Comparison of ENCODE assay signal across 27 cellular contexts in the genomic region with DNA sequence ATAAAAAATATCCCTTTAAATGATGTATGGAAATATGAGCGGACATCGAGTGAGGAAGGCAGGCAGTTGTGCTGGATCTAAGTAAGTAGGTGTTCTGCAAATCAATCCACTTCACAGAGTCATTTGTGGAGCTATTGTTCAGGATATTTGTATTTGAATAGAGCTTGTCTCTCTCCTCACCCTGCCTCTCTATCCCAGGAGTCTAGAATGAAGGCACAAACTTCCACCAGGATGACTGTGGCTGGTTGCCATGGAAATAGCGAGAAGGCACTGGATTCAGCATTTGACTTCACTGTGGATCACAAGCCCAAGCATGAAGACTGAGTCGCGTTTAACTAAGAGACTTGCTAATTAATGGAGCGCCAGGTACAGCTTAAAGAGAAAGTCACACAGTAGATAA. TPM values are rescaled to one million over a fixed set of nuclear protein-coding genes. Genes with fewer than 3 reads are reported as not detected.
DNase-seq lines count a peak whose midpoint lies in the region; ATAC-seq and TF ChIP-seq lines count a peak whose summit lies in the region.
"Had no signal": no experiment of that assay in that cellular context is flagged by ENCODE, and none has a peak within 500 bp of the region (broad histone marks: within the 10 kb centered on the region; RNA-seq: fewer than 3 reads in every experiment).

No MANE protein-coding gene starts in this region.

- H3K4me1 Mint-ChIP-seq in neural progenitor cell: peaks cover 24% of the 10 kb centered on the region
- H3K4me1 Mint-ChIP-seq: activated B cell treated with CpG ODN at 0.5 μM for 24 hours; activated CD4-positive, alpha-beta memory T cell treated with anti-CD3 and anti-CD28 coated beads, Interleukin-2, amount 10 ng/mL, durations not matched to agents 7 days and 5 days; CD4-positive, alpha-beta memory T cell had no signal

- H3K4me2 ChIP-seq in neural progenitor cell: peak overlapping the region; percentile 68

- no peaks in the 10 kb centered on the region for H3K79me2 ChIP-seq in neural progenitor cell (ENCODE audit: low read depth)

- no peak overlapping the region for H3K27ac Mint-ChIP-seq in neural progenitor cell
- H3K27ac Mint-ChIP-seq: activated B cell treated with CpG ODN at 0.5 μM for 24 hours; activated CD4-positive, alpha-beta memory T cell treated with anti-CD3 and anti-CD28 coated beads, Interleukin-2, amount 10 ng/mL, durations not matched to agents 7 days and 5 days; CD4-positive, alpha-beta memory T cell; T-helper 2 cell treated with Interferon-gamma antibody and Interleukin-4, amounts not matched to agents 5 μg/mL and 100 μg/mL, for 36 hours had no signal

- H3K9ac ChIP-seq in HUES6 (ENCODE audit: low read length): no peak overlapping the region
- H3K9ac ChIP-seq in NT2/D1 (ENCODE audit: insufficient read length, low read depth): no peak overlapping the region
- H3K9ac ChIP-seq in neural progenitor cell: no peak overlapping the region

- H3K4me1 ChIP-seq in HUES6 (ENCODE audit: control insufficient read depth, insufficient read depth, low read length): peaks cover 33% of the 10 kb centered on the region
- H3K4me1 ChIP-seq in NT2/D1 (ENCODE audit: insufficient read depth, insufficient read length): peaks cover 8% of the 10 kb centered on the region
- peaks cover 16% of the 10 kb centered on the region for H3K4me1 ChIP-seq in neural progenitor cell
- H3K4me1 ChIP-seq: adrenal gland, tibial artery had no signal

- H3K36me3 Mint-ChIP-seq in neural progenitor cell: no peaks in the 10 kb centered on the region
- H3K36me3 Mint-ChIP-seq: CD4-positive, alpha-beta memory T cell had no signal

- H3K4me3 ChIP-seq in HUES6 (ENCODE audit: low read depth, low read length) (peak overlapping the region; percentile 32), NT2/D1 (ENCODE audit: insufficient read length, low read depth) (no peak overlapping the region), neural progenitor cell (peak overlapping the region; percentile 19)
- H3K4me3 ChIP-seq: adrenal gland, tibial artery had no signal

- H3K27ac ChIP-seq in HUES6 (ENCODE audit: low read depth, low read length) (no peak overlapping the region), neural progenitor cell (no peak overlapping the region)
- H3K27ac ChIP-seq: adrenal gland, RWPE1, tibial artery had no signal

- H3K27me3 Mint-ChIP-seq in neural progenitor cell (ENCODE audit: insufficient read depth, low read depth): no peaks in the 10 kb centered on the region

- DNase-seq in NT2/D1 (ENCODE audit: low read depth, low spot score) (peak; percentile 97), head of caudate nucleus (peak in 38 of 42 donors; percentile 5 to 75 (median 42)), neural progenitor cell (ENCODE audit: low spot score) (peak; percentile 77), kidney glomerular epithelial cell (lab: John Stamatoyannopoulos, UW) (no peak), NCI-H1436 treated with DMSO at 0.1 percent for 48 hours (lab: John Stamatoyannopoulos, UW) (no peak)
- DNase-seq: activated B cell treated with CpG ODN at 0.5 μM for 24 hours; activated gamma-delta T cell treated with Interleukin-2 at 50 U/mL for 16 hours; activated T-cell treated with anti-CD3 and anti-CD28 coated beads for 4 hours; adrenal gland; CD4-positive, alpha-beta memory T cell; dermis blood vessel endothelial cell; DMS79 treated with DMSO at 0.1 percent for 48 hours; foreskin melanocyte; NCI-H187 treated with DMSO at 0.1 percent for 48 hours; NCI-H510A treated with DMSO at 0.1 percent for 48 hours; stimulated activated CD4-positive, alpha-beta T cell treated with anti-CD3 and anti-CD28 coated beads, Interleukin-4, amount 100 ng/mL, for 1 hour; stimulated activated naive CD8-positive, alpha-beta T cell treated with anti-CD3 and anti-CD28 coated beads, Interleukin-15, Interleukin-2, amounts not matched to agents 100 U/mL and 50 U/mL, for 24 hours; tibial artery had no signal

- no peak for TF ChIP-seq CTCF in neural progenitor cell (IDR thresholded peaks at IDR 0.05)

- no peaks in the 10 kb centered on the region for H3K9me3 Mint-ChIP-seq in neural progenitor cell
- H3K9me3 Mint-ChIP-seq: activated CD4-positive, alpha-beta memory T cell treated with anti-CD3 and anti-CD28 coated beads, Interleukin-2, amount 10 ng/mL, durations not matched to agents 7 days and 5 days; T-helper 2 cell treated with Interferon-gamma antibody and Interleukin-4, amounts not matched to agents 5 μg/mL and 100 μg/mL, for 36 hours had no signal

- no peaks in the 10 kb centered on the region for H4K20me1 ChIP-seq in neural progenitor cell (ENCODE audit: low read depth)

- no peak for ATAC-seq in GM18907 (IDR thresholded peaks at IDR 0.05; ENCODE audit: unreplicated experiment)
- ATAC-seq: SK-N-SH treated with all-trans-retinoic acid at 6 μM for 48 hours; stimulated activated naive CD8-positive, alpha-beta T cell treated with anti-CD3 and anti-CD28 coated beads, Interleukin-15, Interleukin-2, amounts not matched to agents 100 U/mL and 50 U/mL, for 24 hours had no signal

- H3F3A ChIP-seq in neural progenitor cell (ENCODE audit: low read depth): peaks cover 13% of the 10 kb centered on the region

- peaks cover 23% of the 10 kb centered on the region for H3K27me3 ChIP-seq in HUES6 (ENCODE audit: control insufficient read depth, insufficient read depth, low read length)
- H3K27me3 ChIP-seq in NT2/D1 (ENCODE audit: insufficient read depth, insufficient read length): no peaks in the 10 kb centered on the region
- H3K27me3 ChIP-seq in neural progenitor cell: peaks cover 9% of the 10 kb centered on the region
- H3K27me3 ChIP-seq: adrenal gland, tibial artery had no signal

- peaks cover 6% of the 10 kb centered on the region for H3K9me3 ChIP-seq in HUES6 (ENCODE audit: control insufficient read depth, insufficient read depth, low read depth, low read length)
- H3K9me3 ChIP-seq in NT2/D1 (ENCODE audit: insufficient read depth, low read length): peaks cover 12% of the 10 kb centered on the region
- no peaks in the 10 kb centered on the region for H3K9me3 ChIP-seq in neural progenitor cell (ENCODE audit: low read depth)
- H3K9me3 ChIP-seq: adrenal gland, tibial artery had no signal

- no peaks in the 10 kb centered on the region for H3K36me3 ChIP-seq in HUES6 (ENCODE audit: control insufficient read depth, insufficient read depth, low read length)
- H3K36me3 ChIP-seq in NT2/D1 (ENCODE audit: insufficient read depth, insufficient read length, low read length): no peaks in the 10 kb centered on the region
- no peaks in the 10 kb centered on the region for H3K36me3 ChIP-seq in neural progenitor cell
- H3K36me3 ChIP-seq: adrenal gland, tibial artery had no signal

- peak overlapping the region; percentile 50 for H3K4me3 Mint-ChIP-seq in neural progenitor cell
- H3K4me3 Mint-ChIP-seq: activated B cell treated with CpG ODN at 0.5 μM for 24 hours; activated CD4-positive, alpha-beta memory T cell treated with anti-CD3 and anti-CD28 coated beads, Interleukin-2, amount 10 ng/mL, durations not matched to agents 7 days and 5 days; CD4-positive, alpha-beta memory T cell; T-helper 2 cell treated with Interferon-gamma antibody and Interleukin-4, amounts not matched to agents 5 μg/mL and 100 μg/mL, for 36 hours had no signal

- intact Hi-C loops in head of caudate nucleus (cut with DNase I): no loop called here

- peak overlapping the region; percentile 64 for H2AFZ ChIP-seq in neural progenitor cell (replicated peaks)

RNA-seq across cellular contexts. Expression of a gene that starts 53.2 kb away (rescaled TPM):
- total RNA-seq in neural progenitor cell (ENCODE audit: low replicate concordance): not detected in 2 replicates
- total RNA-seq: activated B cell treated with CpG ODN at 0.5 μM for 24 hours; activated CD4-positive, alpha-beta memory T cell treated with anti-CD3 and anti-CD28 coated beads, Interleukin-2, amount 10 ng/mL, durations not matched to agents 7 days and 5 days; cardiac septum; CD4-positive, alpha-beta memory T cell; dermis blood vessel endothelial cell; epithelial cell of proximal tubule; renal cortical epithelial cell had no signal

Comparison
In these comparisons a context has a peak if more than half of its experiments do, and no peak if none do; other contexts are left out.
1. DNase-seq: peak in NT2/D1 (single experiment), head of caudate nucleus (38 of 42) and neural progenitor cell (single experiment); none in kidney glomerular epithelial cell (single experiment) and NCI-H1436 treated with DMSO at 0.1 percent for 48 hours (single experiment).